ENCODE assay signal across 25 cellular contexts in the genomic region with DNA sequence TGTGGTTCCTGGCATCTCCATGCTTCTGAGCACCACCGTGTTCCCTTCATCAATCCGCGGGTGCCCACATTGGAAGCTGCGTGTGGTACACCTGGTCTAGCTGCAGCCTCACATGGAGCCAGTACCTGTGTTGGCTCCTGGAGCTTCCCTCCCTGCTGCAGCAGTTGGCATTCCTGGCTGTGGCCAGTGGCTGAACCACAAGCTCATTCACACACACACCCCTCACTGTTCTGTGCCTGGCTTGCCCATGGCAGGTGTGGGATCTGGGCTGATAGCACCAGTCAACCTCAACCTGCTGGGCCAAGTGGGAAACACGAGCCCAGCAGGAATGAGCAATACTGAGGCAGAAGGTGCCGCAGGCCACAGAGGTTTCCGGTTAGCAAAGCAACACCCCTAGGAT.
"Had no signal": no experiment of that assay in that cellular context is flagged by ENCODE, and none has a peak within 500 bp of the region (broad histone marks: within the 10 kb centered on the region; RNA-seq: fewer than 3 reads in every experiment).

No MANE protein-coding gene starts in this region.

- ATAC-seq: activated T-helper 17 cell treated with anti-CD3 and anti-CD28 coated beads, Interleukin-2, amount 50 U/mL, for 72 hours; SK-N-SH treated with all-trans-retinoic acid at 6 μM for 48 hours had no signal

- H3K36me3 ChIP-seq: brain microvascular endothelial cell, cardiac muscle cell, SJSA1 had no signal

- DNase-seq: activated B cell treated with CpG ODN at 0.5 μM for 24 hours; activated CD4-positive, alpha-beta memory T cell treated with anti-CD3 and anti-CD28 coated beads for 36 hours; activated CD4-positive, alpha-beta T cell treated with anti-CD3 and anti-CD28 coated beads, Interleukin-2, amount 10 ng/mL, durations not matched to agents 7 days and 5 days; activated CD8-positive, alpha-beta memory T cell treated with anti-CD3 and anti-CD28 coated beads for 24 hours; activated gamma-delta T cell; activated naive CD4-positive, alpha-beta T cell treated with anti-CD3 and anti-CD28 coated beads for 36 hours; activated naive CD8-positive, alpha-beta T cell treated with anti-CD3 and anti-CD28 coated beads for 36 hours; activated T-cell treated with anti-CD3 and anti-CD28 coated beads for 4 hours; activated T-cell treated with anti-CD3 and anti-CD28 coated beads, Interleukin-2, amount 50 U/mL, for 48 hours; brain microvascular endothelial cell; IMR-90; KBM-7; NCI-H1048; NCI-H146; NCI-H187 treated with DMSO at 0.1 percent for 48 hours; NCI-H2081 treated with DMSO at 0.1 percent for 48 hours; NCI-H2171 treated with DMSO at 0.1 percent for 48 hours; NCI-H510A treated with DMSO at 0.1 percent for 48 hours; NCI-H69; SHP77; SW 1271 had no signal

- H3K27ac ChIP-seq: brain microvascular endothelial cell, cardiac muscle cell, SJSA1 had no signal

- H3K9me3 ChIP-seq: SJSA1 had no signal

- H3K4me3 ChIP-seq: cardiac muscle cell, SJSA1 had no signal

- H3K27me3 ChIP-seq: brain microvascular endothelial cell, cardiac muscle cell, SJSA1 had no signal

- H3K4me1 ChIP-seq: SJSA1 had no signal
